Comparison of ENCODE assay signal across 19 cellular contexts in the genomic region with DNA sequence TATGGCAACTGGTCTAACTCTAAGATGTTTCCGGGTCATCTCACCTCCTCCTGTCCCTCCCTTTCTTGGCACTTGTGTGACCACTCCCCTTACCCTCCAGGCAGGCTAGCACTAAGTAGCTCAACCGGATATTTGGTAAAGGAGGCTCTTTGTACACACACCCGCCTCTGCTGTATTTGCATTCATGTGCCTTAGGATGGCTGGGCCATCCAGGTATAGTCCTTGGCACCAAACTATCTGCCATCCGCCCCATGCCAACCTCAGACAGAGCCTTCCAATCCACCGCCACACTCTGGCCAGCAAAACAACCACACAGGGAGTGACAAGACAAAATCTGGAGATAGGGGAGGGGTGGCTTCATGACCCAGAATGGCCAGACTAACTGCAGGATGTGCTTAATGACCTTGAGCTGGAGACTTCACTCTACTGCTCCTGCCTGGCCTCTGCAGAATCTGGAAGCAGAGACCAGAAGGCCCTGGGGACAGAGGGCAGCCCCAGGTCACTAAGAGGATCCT. TPM values are rescaled to one million over a fixed set of nuclear protein-coding genes. Genes with fewer than 3 reads are reported as not detected.
DNase-seq lines count a peak whose midpoint lies in the region; ATAC-seq and TF ChIP-seq lines count a peak whose summit lies in the region.
"Had no signal": no experiment of that assay in that cellular context is flagged by ENCODE, and none has a peak within 500 bp of the region (broad histone marks: within the 10 kb centered on the region; RNA-seq: fewer than 3 reads in every experiment).

No MANE protein-coding gene starts in this region.

- no peaks in the 10 kb centered on the region for H3K36me3 Mint-ChIP-seq in activated CD8-positive, alpha-beta memory T cell treated with anti-CD3 and anti-CD28 coated beads, Interleukin-2, amount 10 ng/mL, durations not matched to agents 7 days and 5 days

- no peak for TF ChIP-seq CTCF in mucosa of descending colon (IDR thresholded peaks at IDR 0.05)

- no peak overlapping the region for H3K27ac Mint-ChIP-seq in activated CD8-positive, alpha-beta memory T cell treated with anti-CD3 and anti-CD28 coated beads, Interleukin-2, amount 10 ng/mL, durations not matched to agents 7 days and 5 days
- H3K27ac Mint-ChIP-seq: memory B cell had no signal

- peaks cover 2% of the 10 kb centered on the region for H3K9me3 Mint-ChIP-seq in activated CD8-positive, alpha-beta memory T cell treated with anti-CD3 and anti-CD28 coated beads, Interleukin-2, amount 10 ng/mL, durations not matched to agents 7 days and 5 days (ENCODE audit: low read depth)

- no peaks in the 10 kb centered on the region for H3K36me3 ChIP-seq in mucosa of descending colon (ENCODE audit: low read depth)
- H3K36me3 ChIP-seq: adrenal gland, MG63, thyroid gland had no signal

- intact Hi-C loops in cardiac septum (cut with DNase I) (no loop called here), Right ventricle myocardium inferior (cut with DNase I) (no loop called here), mucosa of descending colon (cut with DNase I, micrococcal nuclease) (no loop called here)

- peaks cover 69% of the 10 kb centered on the region for H3K27me3 Mint-ChIP-seq in activated CD8-positive, alpha-beta memory T cell treated with anti-CD3 and anti-CD28 coated beads, Interleukin-2, amount 10 ng/mL, durations not matched to agents 7 days and 5 days

- H3K9me3 ChIP-seq in mucosa of descending colon = peaks cover 5% of the 10 kb centered on the region
- H3K9me3 ChIP-seq: adrenal gland, thyroid gland had no signal

- H3K4me3 Mint-ChIP-seq in activated CD8-positive, alpha-beta memory T cell treated with anti-CD3 and anti-CD28 coated beads, Interleukin-2, amount 10 ng/mL, durations not matched to agents 7 days and 5 days = no peak overlapping the region
- H3K4me3 Mint-ChIP-seq: memory B cell had no signal

- H3K4me1 Mint-ChIP-seq in activated CD8-positive, alpha-beta memory T cell treated with anti-CD3 and anti-CD28 coated beads, Interleukin-2, amount 10 ng/mL, durations not matched to agents 7 days and 5 days = peaks cover 3% of the 10 kb centered on the region

- CTCF ChIA-PET in activated CD8-positive, alpha-beta memory T cell treated with anti-CD3 and anti-CD28 coated beads, Interleukin-2, amount 10 ng/mL, durations not matched to agents 7 days and 5 days (lab: Charles Lee) = interaction anchor here (0.6 to 0.9 kb wide), 2 partner anchors 54 to 117 kb away, joined by 3 to 4 read pairs; partner anchors contain the start of gene SLC45A3

- H3K4me1 ChIP-seq in mucosa of descending colon (ENCODE audit: low read depth) = peaks cover 11% of the 10 kb centered on the region
- H3K4me1 ChIP-seq: adrenal gland had no signal

- no peak overlapping the region for H3K4me3 ChIP-seq in mucosa of descending colon
- H3K4me3 ChIP-seq: adrenal gland, MG63, thyroid gland had no signal

- ATAC-seq in Right ventricle myocardium inferior = no peak
- ATAC-seq in activated CD8-positive, alpha-beta memory T cell treated with anti-CD3 and anti-CD28 coated beads, Interleukin-2, amount 10 ng/mL, durations not matched to agents 7 days and 5 days = no peak
- peak; percentile 89 for ATAC-seq in mucosa of descending colon

- DNase-seq in cardiac septum (ENCODE audit: low spot score) (peak; percentile 29), Right ventricle myocardium inferior (ENCODE audit: missing footprints) (no peak), mucosa of descending colon (peak in 2 of 3 donors; percentile 58 to 75), GM19238 (ENCODE audit: insufficient read length, low spot score) (no peak), DMS53 (lab: John Stamatoyannopoulos, UW) (no peak), COLO668 (lab: John Stamatoyannopoulos, UW; ENCODE audit: unreplicated experiment) (no peak)
- DNase-seq in activated CD8-positive, alpha-beta memory T cell treated with anti-CD3 and anti-CD28 coated beads, Interleukin-2, amount 10 ng/mL, durations not matched to agents 7 days and 5 days = peak; percentile 30
- DNase-seq in stimulated activated CD8-positive, alpha-beta memory T cell treated with anti-CD3 and anti-CD28 coated beads, Interleukin-4, amount 100 ng/mL, for 48 hours = no peak
- DNase-seq: activated CD4-positive, alpha-beta T cell treated with anti-CD3 and anti-CD28 coated beads for 4 hours; activated T-cell treated with anti-CD3 and anti-CD28 coated beads, Interleukin-2, amount 50 U/mL, for 48 hours; COR-L47; MG63; NCI-H2081 treated with DMSO at 0.1 percent for 48 hours; right cardiac atrium; stimulated activated CD4-positive, alpha-beta T cell treated with anti-CD3 and anti-CD28 coated beads, Interleukin-1b, Interleukin-23, amount 100 ng/mL, for 48 hours; T-helper 2 cell; thyroid gland had no signal

RNA-seq across cellular contexts. Expression of gene CDK18, which starts 59.5 kb away (rescaled TPM):
- total RNA-seq in cardiac septum (195 TPM), Right ventricle myocardium inferior (180 TPM), mucosa of descending colon (10 to 100 TPM; 32.1 to 41.2 (median 37.0) TPM)
- 1 to 10 TPM; 4.0 to 5.2 TPM for total RNA-seq in activated CD8-positive, alpha-beta memory T cell treated with anti-CD3 and anti-CD28 coated beads, Interleukin-2, amount 10 ng/mL, durations not matched to agents 7 days and 5 days

Comparison
In these comparisons a context has a peak if more than half of its experiments do, and no peak if none do; other contexts are left out.
1. DNase-seq: peak in cardiac septum (single experiment), activated CD8-positive, alpha-beta memory T cell treated with anti-CD3 and anti-CD28 coated beads, Interleukin-2, amount 10 ng/mL, durations not matched to agents 7 days and 5 days (single experiment) and mucosa of descending colon (2 of 3); none in Right ventricle myocardium inferior (single experiment), GM19238 (single experiment), stimulated activated CD8-positive, alpha-beta memory T cell treated with anti-CD3 and anti-CD28 coated beads, Interleukin-4, amount 100 ng/mL, for 48 hours (single experiment), DMS53 (single experiment) and COLO668 (single experiment).
2. RNA of gene CDK18, which starts 59.5 kb away (total RNA-seq): 195 TPM in cardiac septum (single experiment), 180 TPM in Right ventricle myocardium inferior (single experiment) and 32.1 to 41.2 TPM in mucosa of descending colon; 4.0 to 5.2 TPM in activated CD8-positive, alpha-beta memory T cell treated with anti-CD3 and anti-CD28 coated beads, Interleukin-2, amount 10 ng/mL, durations not matched to agents 7 days and 5 days; every median in the first group is over 4 times any median in the second.